Comparison of ENCODE assay signal across 6 cellular contexts in genomic region chr7:149907977-149908376, GRCh38. TPM values are rescaled to one million over a fixed set of nuclear protein-coding genes. Genes with fewer than 3 reads are reported as not detected.
DNase-seq lines count a peak whose midpoint lies in the region; ATAC-seq and TF ChIP-seq lines count a peak whose summit lies in the region.
"Not testable (repeated sequence)": the region's sequence is repeated elsewhere in the genome, so short reads cannot be mapped to it uniquely, and the experiment has no call there.

No MANE protein-coding gene starts in this region.

- H3K9me3 ChIP-seq in neural progenitor cell (ENCODE audit: low read depth) = not testable (repeated sequence)

- not testable (repeated sequence) for H3K36me3 Mint-ChIP-seq in GM23338 (ENCODE audit: low read depth); WTC11; brain; neural progenitor cell

- H3K9me2 ChIP-seq in GM23338 (ENCODE audit: insufficient read depth) = not testable (repeated sequence)

- H3K9me3 Mint-ChIP-seq in GM23338, WTC11, brain, neural progenitor cell: not testable (repeated sequence)

- not testable (repeated sequence) for H3K36me3 ChIP-seq in GM23338 (ENCODE audit: insufficient read depth); neural progenitor cell

- H3K27ac ChIP-seq in GM23338 (ENCODE audit: low read depth); neural progenitor cell: not testable (repeated sequence)

- not testable (repeated sequence) for TF ChIP-seq CTCF in GM23338 (conservative IDR thresholded peaks at IDR 0.05; ENCODE audit: low read depth in 2 of 2); WTC11 (IDR thresholded peaks at IDR 0.05); brain (conservative IDR thresholded peaks at IDR 0.05); neural progenitor cell (IDR thresholded peaks at IDR 0.05)

- H3K4me3 ChIP-seq in GM23338, neural progenitor cell: not testable (repeated sequence)

- H3K27ac Mint-ChIP-seq in GM23338, WTC11: not testable (repeated sequence)
- H3K27ac Mint-ChIP-seq in brain = peak overlapping the region in 1 of 5 experiments; percentile 92
- peak overlapping the region; percentile 76 for H3K27ac Mint-ChIP-seq in neural progenitor cell

- not testable (repeated sequence) for DNase-seq in GM23338 (ENCODE audit: low spot score); WTC11 (ENCODE audit: low spot score); neural progenitor cell (ENCODE audit: low spot score)
- DNase-seq in cerebellar cortex (ENCODE audit: low spot score) (peak; percentile 20), medulla oblongata (ENCODE audit: extremely low spot score) (peak; percentile 3)

- not testable (repeated sequence) for H3K27me3 ChIP-seq in GM23338 (ENCODE audit: insufficient read depth); neural progenitor cell

- not testable (repeated sequence) for H3K79me2 ChIP-seq in GM23338 (replicated peaks; ENCODE audit: insufficient read depth); neural progenitor cell (ENCODE audit: low read depth)

- H3K27me3 Mint-ChIP-seq in GM23338 (ENCODE audit: insufficient read depth, low read depth, poor library complexity); WTC11 (ENCODE audit: low read depth); brain; neural progenitor cell (ENCODE audit: insufficient read depth, low read depth): not testable (repeated sequence)

- not testable (repeated sequence) for H3K9ac ChIP-seq in neural progenitor cell

- H3K4me1 Mint-ChIP-seq in GM23338, WTC11: not testable (repeated sequence)
- H3K4me1 Mint-ChIP-seq in brain (peaks cover 11% of the 10 kb centered on the region), neural progenitor cell (peaks cover 16% of the 10 kb centered on the region)

- not testable (repeated sequence) for H3K4me1 ChIP-seq in GM23338 (ENCODE audit: insufficient read depth); neural progenitor cell

- H3K4me2 ChIP-seq in GM23338, neural progenitor cell: not testable (repeated sequence)

- peak; percentile 68 for ATAC-seq in GM23338
- peak; percentile 46 for ATAC-seq in WTC11

- not testable (repeated sequence) for H4K20me1 ChIP-seq in GM23338 (replicated peaks; ENCODE audit: insufficient read depth); neural progenitor cell (ENCODE audit: low read depth)

- POLR2A ChIA-PET in WTC11 (lab: Charles Lee) = not testable (repeated sequence)

- CTCF ChIA-PET in WTC11 (lab: Charles Lee) = not testable (repeated sequence)

- H3K4me3 Mint-ChIP-seq in GM23338, WTC11: not testable (repeated sequence)
- H3K4me3 Mint-ChIP-seq in brain (peak overlapping the region in 3 of 5 experiments; percentile 18 to 49 (median 36)), neural progenitor cell (peak overlapping the region; percentile 64)

- H2AFZ ChIP-seq in GM23338; neural progenitor cell (replicated peaks): not testable (repeated sequence)

- H3F3A ChIP-seq in GM23338 (replicated peaks; ENCODE audit: low read depth); neural progenitor cell (ENCODE audit: low read depth): not testable (repeated sequence)

RNA-seq across cellular contexts. Expression of gene ATP6V0E2, which starts 34.2 kb away (rescaled TPM):
- 18.8 and 34.7 TPM in 2 replicates for total RNA-seq in GM23338 (2014; rRNA removed; shearing (Covaris generic))
- polyA plus RNA-seq in GM23338 (2016; fragmentation: Nextera tagmentation; extraction: Ambion mirVana) (14.8 and 15.6 TPM in 2 replicates), brain (ENCODE audit: insufficient read depth, low read depth, low replicate concordance) (390 TPM)
- total RNA-seq in WTC11 (2021) (22.7 to 26.2 TPM (median 24.8 TPM) in 3 replicates), neural progenitor cell (ENCODE audit: low replicate concordance) (14.6 and 45.2 TPM in 2 replicates)
